18 cellular contexts compared by ENCODE assay signal in the genomic region with DNA sequence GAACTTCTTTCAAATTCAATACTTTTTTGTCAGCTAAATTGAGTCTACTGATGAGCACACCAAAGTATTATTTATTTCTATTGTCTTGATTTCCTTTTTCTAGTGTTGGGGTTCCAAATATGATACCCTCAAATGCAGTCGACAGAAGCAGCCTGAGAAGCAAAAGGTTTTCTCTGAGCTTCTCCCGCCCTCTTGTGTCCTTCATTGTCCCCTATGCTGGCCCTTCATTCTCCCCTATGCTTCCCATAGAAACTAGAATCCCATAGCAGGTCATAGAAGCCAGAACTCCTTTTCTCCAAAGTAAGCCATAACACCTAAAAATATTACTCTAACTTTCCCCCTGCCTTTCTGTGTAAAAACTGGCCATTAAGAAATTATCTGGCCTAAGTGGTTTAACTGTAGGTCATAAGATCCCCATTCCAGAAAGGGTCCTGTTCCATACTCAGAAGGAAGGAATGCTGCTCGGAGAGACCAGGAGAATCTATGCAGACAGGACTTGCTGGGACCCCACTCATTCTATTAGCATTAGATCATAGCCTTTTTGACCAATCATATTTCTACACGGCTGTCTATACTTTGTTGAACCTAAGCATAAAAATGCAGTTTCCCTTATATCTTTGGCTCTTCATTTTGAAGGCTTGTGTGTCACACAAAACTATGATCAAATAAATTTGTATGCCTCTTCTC.
A peak's percentile ranks its signal among the peaks of the same experiment; 100 is the strongest.
DNase-seq lines count a peak whose midpoint lies in the region; ATAC-seq and TF ChIP-seq lines count a peak whose summit lies in the region.
"Had no signal": no experiment of that assay in that cellular context is flagged by ENCODE, and none has a peak within 500 bp of the region (broad histone marks: within the 10 kb centered on the region; RNA-seq: fewer than 3 reads in every experiment).

No MANE protein-coding gene starts in this region.

- no peak overlapping the region for H3K4me3 ChIP-seq in choroid plexus epithelial cell (ENCODE audit: low read depth, low read length)
- H3K4me3 ChIP-seq: ascending aorta had no signal

- DNase-seq in DMS53 (lab: John Stamatoyannopoulos, UW) (peak; percentile 3), DMS53 treated with DMSO at 0.1 percent for 48 hours (lab: John Stamatoyannopoulos, UW; ENCODE audit: unreplicated experiment) (no peak), NCI-H69 (lab: John Stamatoyannopoulos, UW) (peak; percentile 2), choroid plexus epithelial cell (ENCODE audit: low read depth) (peak; percentile 30), non-pigmented ciliary epithelial cell (ENCODE audit: low read depth) (peak; percentile 43), left colon (no peak), NAMALWA (ENCODE audit: low spot score) (no peak), anterior cingulate cortex (lab: John Stamatoyannopoulos, UW) (no peak)
- DNase-seq: 8988T; activated CD4-positive, alpha-beta memory T cell treated with anti-CD3 and anti-CD28 coated beads for 36 hours; activated naive CD4-positive, alpha-beta T cell treated with Interleukin-2 at 50 U/mL for 16 hours; COR-L47; naive thymus-derived CD8-positive, alpha-beta T cell; NCI-H187; small intestine; stimulated activated CD4-positive, alpha-beta T cell treated with anti-CD3 and anti-CD28 coated beads, Interleukin-4, amount 100 ng/mL, for 4 hours; SW 1271 had no signal

- TF ChIP-seq CTCF in choroid plexus epithelial cell (conservative IDR thresholded peaks at IDR 0.05; ENCODE audit: low read depth, low read length): peak; percentile 25

- no peak for ATAC-seq in left colon
- ATAC-seq: naive thymus-derived CD8-positive, alpha-beta T cell had no signal

- intact Hi-C loops in left colon (cut with DNase I, micrococcal nuclease): no loop called here

Comparison
In these comparisons a context has a peak if more than half of its experiments do, and no peak if none do; other contexts are left out.
1. DNase-seq: peak in DMS53 (single experiment), NCI-H69 (single experiment), choroid plexus epithelial cell (single experiment) and non-pigmented ciliary epithelial cell (single experiment); none in DMS53 treated with DMSO at 0.1 percent for 48 hours (single experiment), left colon (0 of 2), NAMALWA (single experiment) and anterior cingulate cortex (0 of 58).